ENCODE assay signal across 8 cellular contexts in genomic region chr1:26530540-26530897, GRCh38. TPM values are rescaled to one million over a fixed set of nuclear protein-coding genes. Genes with fewer than 3 reads are reported as not detected.
DNase-seq lines count a peak whose midpoint lies in the region; ATAC-seq and TF ChIP-seq lines count a peak whose summit lies in the region.

No MANE protein-coding gene starts in this region.

- no peaks in the 10 kb centered on the region for H3K27me3 Mint-ChIP-seq in Calu3 (ENCODE audit: unreplicated experiment)

- H3K27ac Mint-ChIP-seq in Calu3 (ENCODE audit: unreplicated experiment) = peak overlapping the region; percentile 54

- H3K36me3 ChIP-seq in Loucy (ENCODE audit: insufficient read depth, low read length) = no peaks in the 10 kb centered on the region
- no peaks in the 10 kb centered on the region for H3K36me3 ChIP-seq in neuron (ENCODE audit: insufficient read depth, low read length)

- peak overlapping the region in 48 of 59 donors; percentile 15 to 91 (median 72) for H3K27ac ChIP-seq in dorsolateral prefrontal cortex

- DNase-seq in Calu3 = no peak
- no peak for DNase-seq in dorsolateral prefrontal cortex
- no peak for DNase-seq in HuH-7.5 (ENCODE audit: low spot score)
- no peak for DNase-seq in foreskin fibroblast

- no peaks in the 10 kb centered on the region for H3K9me3 Mint-ChIP-seq in Calu3 (ENCODE audit: low read depth, unreplicated experiment)

- H3K27me3 ChIP-seq in Loucy (ENCODE audit: insufficient read depth, low read length, poor library complexity, severe bottlenecking) = no peaks in the 10 kb centered on the region
- H3K27me3 ChIP-seq in dorsolateral prefrontal cortex = no peaks in the 10 kb centered on the region
- H3K27me3 ChIP-seq in neuron (ENCODE audit: insufficient read depth, low read length) = no peaks in the 10 kb centered on the region

- H2AFZ ChIP-seq in Loucy (ENCODE audit: low read length) = no peak overlapping the region; the same call in 1 of the 2 replicates
- H2AFZ ChIP-seq in neuron (ENCODE audit: low read depth, low read length) = no peak overlapping the region

- H3K4me1 Mint-ChIP-seq in Calu3 (ENCODE audit: low read depth, unreplicated experiment) = peaks cover 14% of the 10 kb centered on the region

- H3K4me3 ChIP-seq in Loucy (ENCODE audit: low read length, poor library complexity, severe bottlenecking) = peak overlapping the region; percentile 77
- peak overlapping the region; percentile 53 to 95 (median 74) for H3K4me3 ChIP-seq in dorsolateral prefrontal cortex
- H3K4me3 ChIP-seq in neuron (ENCODE audit: low read length) = peak overlapping the region; percentile 65
- peak overlapping the region in 1 of 2 donors; percentile 49 for H3K4me3 ChIP-seq in foreskin fibroblast (ENCODE audit: low read depth in 1 of 2, low read length in 2 of 2)

- peak overlapping the region; percentile 90 for H3K4me2 ChIP-seq in Loucy (ENCODE audit: low read depth, low read length, poor library complexity, severe bottlenecking)

- peak overlapping the region; percentile 65 for H3K4me3 Mint-ChIP-seq in Calu3 (ENCODE audit: low read depth, unreplicated experiment)

- peak overlapping the region; percentile 64 for H3K9ac ChIP-seq in Loucy (ENCODE audit: low read depth, low read length, poor library complexity, severe bottlenecking)

- H3F3A ChIP-seq in Loucy (ENCODE audit: low read depth) = no peaks in the 10 kb centered on the region

- intact Hi-C loops in Calu3 (cut with micrococcal nuclease; ENCODE audit: unreplicated experiment) = no loop called here
- intact Hi-C loops in dorsolateral prefrontal cortex (cut with DNase I) = loop anchor here in 1 of 2 donors (2.0 kb wide), 1 partner anchor 30 kb away; no protein-coding TSS in a partner anchor

- peaks cover 14% of the 10 kb centered on the region; the same call in 1 of the 2 replicates for H3K79me2 ChIP-seq in Loucy (ENCODE audit: insufficient read depth, low read length)

- H3K4me1 ChIP-seq in Loucy (ENCODE audit: insufficient read depth, low read length, poor library complexity, severe bottlenecking) (peaks cover 40% of the 10 kb centered on the region), neuron (ENCODE audit: insufficient read depth, low read length) (peaks cover 15% of the 10 kb centered on the region)

- TSS peak; percentile 29 for BruUV-seq in Calu3 (replicated peaks; lab: Mats Ljungman, UMichigan)

- peaks cover 23% of the 10 kb centered on the region for H3K36me3 Mint-ChIP-seq in Calu3 (ENCODE audit: insufficient read depth, unreplicated experiment)

- no peaks in the 10 kb centered on the region for H3K9me3 ChIP-seq in Loucy (ENCODE audit: insufficient read depth, low read depth, low read length)
- no peaks in the 10 kb centered on the region for H3K9me3 ChIP-seq in neuron (ENCODE audit: low read length)

- ATAC-seq in HG02678 (IDR thresholded peaks at IDR 0.05; ENCODE audit: unreplicated experiment) (no peak), HG02759 (IDR thresholded peaks at IDR 0.05; ENCODE audit: unreplicated experiment) (no peak)

- no peak for TF ChIP-seq CTCF in Calu3 (IDR thresholded peaks at IDR 0.05; ENCODE audit: unreplicated experiment)
- no peak for TF ChIP-seq CTCF in Loucy (conservative IDR thresholded peaks at IDR 0.05; ENCODE audit: low read length)
- TF ChIP-seq CTCF in dorsolateral prefrontal cortex (IDR thresholded peaks at IDR 0.05 in 54 of 56, conservative IDR thresholded peaks at IDR 0.05 in 2 of 56; ENCODE audit: low read depth in 1 of 56, partially characterized antibody in 56 of 56) = no peak
- TF ChIP-seq CTCF in foreskin fibroblast (IDR thresholded peaks at IDR 0.05; ENCODE audit: low read depth, low read length) = no peak

- H4K20me1 ChIP-seq in Loucy (ENCODE audit: insufficient read depth, low read length, poor library complexity, severe bottlenecking) = peaks cover 8% of the 10 kb centered on the region

- no peaks in the 10 kb centered on the region for H3K9me2 ChIP-seq in Loucy (replicated peaks; ENCODE audit: low read depth, low read length)

- CTCF ChIA-PET in Calu3 (lab: Charles Lee) = interaction anchor here (2.9 kb wide), 1 partner anchor 30 kb away, joined by 20 read pairs; no protein-coding TSS in a partner anchor

RNA-seq across cellular contexts. Expression of gene RPS6KA1, which starts 1.0 kb away (rescaled TPM):
- total RNA-seq in Calu3 (2022) (25.8 and 28.1 TPM in 2 replicates), dorsolateral prefrontal cortex (10 to 100 TPM; 11.3 to 46.0 (median 22.5) TPM)

RNA-seq across cellular contexts. Expression of gene HMGN2, which starts 58.3 kb away (rescaled TPM):
- 269 and 290 TPM in 2 replicates for total RNA-seq in Calu3 (2022)
- total RNA-seq in dorsolateral prefrontal cortex = 100 to 1,000 TPM in 110 of 120 experiments, 10 to 100 TPM in 10; 80.7 to 313 (median 149) TPM
